ENCODE assay signal across 2 cellular contexts in genomic region chr1:184373155-184373554, GRCh38.
TF ChIP-seq lines count a peak whose summit lies in the region.

No MANE protein-coding gene starts in this region.

TF ChIP-seq in GM23338, 12 proteins besides CTCF, POLR2A, EP300 and RAD21:
- TF ChIP-seq CREB1 (CRISPR knock-in tag; IDR thresholded peaks at IDR 0.05; ENCODE audit: low read depth) = no peak
- TF ChIP-seq EZH2phosphoT487 (IDR thresholded peaks at IDR 0.05; ENCODE audit: unreplicated experiment) = no peak
- no peak for TF ChIP-seq ETS1 (IDR thresholded peaks at IDR 0.05)
- TF ChIP-seq JUNB (IDR thresholded peaks at IDR 0.05; ENCODE audit: unreplicated experiment) = no peak
- TF ChIP-seq ZNF114 (CRISPR knock-in tag; IDR thresholded peaks at IDR 0.05) = no peak
- TF ChIP-seq, protein P1, sequence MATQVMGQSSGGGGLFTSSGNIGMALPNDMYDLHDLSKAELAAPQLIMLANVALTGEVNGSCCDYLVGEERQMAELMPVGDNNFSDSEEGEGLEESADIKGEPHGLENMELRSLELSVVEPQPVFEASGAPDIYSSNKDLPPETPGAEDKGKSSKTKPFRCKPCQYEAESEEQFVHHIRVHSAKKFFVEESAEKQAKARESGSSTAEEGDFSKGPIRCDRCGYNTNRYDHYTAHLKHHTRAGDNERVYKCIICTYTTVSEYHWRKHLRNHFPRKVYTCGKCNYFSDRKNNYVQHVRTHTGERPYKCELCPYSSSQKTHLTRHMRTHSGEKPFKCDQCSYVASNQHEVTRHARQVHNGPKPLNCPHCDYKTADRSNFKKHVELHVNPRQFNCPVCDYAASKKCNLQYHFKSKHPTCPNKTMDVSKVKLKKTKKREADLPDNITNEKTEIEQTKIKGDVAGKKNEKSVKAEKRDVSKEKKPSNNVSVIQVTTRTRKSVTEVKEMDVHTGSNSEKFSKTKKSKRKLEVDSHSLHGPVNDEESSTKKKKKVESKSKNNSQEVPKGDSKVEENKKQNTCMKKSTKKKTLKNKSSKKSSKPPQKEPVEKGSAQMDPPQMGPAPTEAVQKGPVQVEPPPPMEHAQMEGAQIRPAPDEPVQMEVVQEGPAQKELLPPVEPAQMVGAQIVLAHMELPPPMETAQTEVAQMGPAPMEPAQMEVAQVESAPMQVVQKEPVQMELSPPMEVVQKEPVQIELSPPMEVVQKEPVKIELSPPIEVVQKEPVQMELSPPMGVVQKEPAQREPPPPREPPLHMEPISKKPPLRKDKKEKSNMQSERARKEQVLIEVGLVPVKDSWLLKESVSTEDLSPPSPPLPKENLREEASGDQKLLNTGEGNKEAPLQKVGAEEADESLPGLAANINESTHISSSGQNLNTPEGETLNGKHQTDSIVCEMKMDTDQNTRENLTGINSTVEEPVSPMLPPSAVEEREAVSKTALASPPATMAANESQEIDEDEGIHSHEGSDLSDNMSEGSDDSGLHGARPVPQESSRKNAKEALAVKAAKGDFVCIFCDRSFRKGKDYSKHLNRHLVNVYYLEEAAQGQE (IDR thresholded peaks at IDR 0.05; ENCODE audit: unreplicated experiment) = no peak
- TF ChIP-seq, protein P2, sequence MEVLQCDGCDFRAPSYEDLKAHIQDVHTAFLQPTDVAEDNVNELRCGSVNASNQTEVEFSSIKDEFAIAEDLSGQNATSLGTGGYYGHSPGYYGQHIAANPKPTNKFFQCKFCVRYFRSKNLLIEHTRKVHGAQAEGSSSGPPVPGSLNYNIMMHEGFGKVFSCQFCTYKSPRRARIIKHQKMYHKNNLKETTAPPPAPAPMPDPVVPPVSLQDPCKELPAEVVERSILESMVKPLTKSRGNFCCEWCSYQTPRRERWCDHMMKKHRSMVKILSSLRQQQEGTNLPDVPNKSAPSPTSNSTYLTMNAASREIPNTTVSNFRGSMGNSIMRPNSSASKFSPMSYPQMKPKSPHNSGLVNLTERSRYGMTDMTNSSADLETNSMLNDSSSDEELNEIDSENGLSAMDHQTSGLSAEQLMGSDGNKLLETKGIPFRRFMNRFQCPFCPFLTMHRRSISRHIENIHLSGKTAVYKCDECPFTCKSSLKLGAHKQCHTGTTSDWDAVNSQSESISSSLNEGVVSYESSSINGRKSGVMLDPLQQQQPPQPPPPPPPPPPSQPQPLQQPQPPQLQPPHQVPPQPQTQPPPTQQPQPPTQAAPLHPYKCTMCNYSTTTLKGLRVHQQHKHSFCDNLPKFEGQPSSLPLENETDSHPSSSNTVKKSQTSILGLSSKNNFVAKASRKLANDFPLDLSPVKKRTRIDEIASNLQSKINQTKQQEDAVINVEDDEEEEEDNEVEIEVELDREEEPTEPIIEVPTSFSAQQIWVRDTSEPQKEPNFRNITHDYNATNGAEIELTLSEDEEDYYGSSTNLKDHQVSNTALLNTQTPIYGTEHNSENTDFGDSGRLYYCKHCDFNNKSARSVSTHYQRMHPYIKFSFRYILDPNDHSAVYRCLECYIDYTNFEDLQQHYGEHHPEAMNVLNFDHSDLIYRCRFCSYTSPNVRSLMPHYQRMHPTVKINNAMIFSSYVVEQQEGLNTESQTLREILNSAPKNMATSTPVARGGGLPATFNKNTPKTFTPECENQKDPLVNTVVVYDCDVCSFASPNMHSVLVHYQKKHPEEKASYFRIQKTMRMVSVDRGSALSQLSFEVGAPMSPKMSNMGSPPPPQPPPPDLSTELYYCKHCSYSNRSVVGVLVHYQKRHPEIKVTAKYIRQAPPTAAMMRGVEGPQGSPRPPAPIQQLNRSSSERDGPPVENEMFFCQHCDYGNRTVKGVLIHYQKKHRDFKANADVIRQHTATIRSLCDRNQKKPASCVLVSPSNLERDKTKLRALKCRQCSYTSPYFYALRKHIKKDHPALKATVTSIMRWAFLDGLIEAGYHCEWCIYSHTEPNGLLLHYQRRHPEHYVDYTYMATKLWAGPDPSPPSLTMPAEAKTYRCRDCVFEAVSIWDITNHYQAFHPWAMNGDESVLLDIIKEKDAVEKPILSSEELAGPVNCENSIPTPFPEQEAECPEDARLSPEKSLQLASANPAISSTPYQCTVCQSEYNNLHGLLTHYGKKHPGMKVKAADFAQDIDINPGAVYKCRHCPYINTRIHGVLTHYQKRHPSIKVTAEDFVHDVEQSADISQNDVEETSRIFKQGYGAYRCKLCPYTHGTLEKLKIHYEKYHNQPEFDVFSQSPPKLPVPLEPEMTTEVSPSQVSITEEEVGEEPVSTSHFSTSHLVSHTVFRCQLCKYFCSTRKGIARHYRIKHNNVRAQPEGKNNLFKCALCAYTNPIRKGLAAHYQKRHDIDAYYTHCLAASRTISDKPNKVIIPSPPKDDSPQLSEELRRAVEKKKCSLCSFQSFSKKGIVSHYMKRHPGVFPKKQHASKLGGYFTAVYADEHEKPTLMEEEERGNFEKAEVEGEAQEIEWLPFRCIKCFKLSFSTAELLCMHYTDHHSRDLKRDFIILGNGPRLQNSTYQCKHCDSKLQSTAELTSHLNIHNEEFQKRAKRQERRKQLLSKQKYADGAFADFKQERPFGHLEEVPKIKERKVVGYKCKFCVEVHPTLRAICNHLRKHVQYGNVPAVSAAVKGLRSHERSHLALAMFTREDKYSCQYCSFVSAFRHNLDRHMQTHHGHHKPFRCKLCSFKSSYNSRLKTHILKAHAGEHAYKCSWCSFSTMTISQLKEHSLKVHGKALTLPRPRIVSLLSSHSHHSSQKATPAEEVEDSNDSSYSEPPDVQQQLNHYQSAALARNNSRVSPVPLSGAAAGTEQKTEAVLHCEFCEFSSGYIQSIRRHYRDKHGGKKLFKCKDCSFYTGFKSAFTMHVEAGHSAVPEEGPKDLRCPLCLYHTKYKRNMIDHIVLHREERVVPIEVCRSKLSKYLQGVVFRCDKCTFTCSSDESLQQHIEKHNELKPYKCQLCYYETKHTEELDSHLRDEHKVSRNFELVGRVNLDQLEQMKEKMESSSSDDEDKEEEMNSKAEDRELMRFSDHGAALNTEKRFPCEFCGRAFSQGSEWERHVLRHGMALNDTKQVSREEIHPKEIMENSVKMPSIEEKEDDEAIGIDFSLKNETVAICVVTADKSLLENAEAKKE (CRISPR knock-in tag; IDR thresholded peaks at IDR 0.05) = no peak
- TF ChIP-seq EZH2 (IDR thresholded peaks at IDR 0.05; ENCODE audit: low read depth, unreplicated experiment) = no peak
- no peak for TF ChIP-seq POLR2AphosphoS5 (IDR thresholded peaks at IDR 0.05; ENCODE audit: low read depth)
- no peak for TF ChIP-seq ZNF331 (CRISPR knock-in tag; IDR thresholded peaks at IDR 0.05; ENCODE audit: low read depth)
- TF ChIP-seq STAT1 (IDR thresholded peaks at IDR 0.05; ENCODE audit: unreplicated experiment) = no peak
- TF ChIP-seq NANOG (IDR thresholded peaks at IDR 0.05; ENCODE audit: borderline replicate concordance) = no peak

TF ChIP-seq in H1, 55 proteins besides CTCF, POLR2A, EP300 and RAD21:
- no peak for TF ChIP-seq RXRA (IDR thresholded peaks at IDR 0.05; ENCODE audit: insufficient read depth, low read depth, low read length)
- no peak for TF ChIP-seq TEAD4 (IDR thresholded peaks at IDR 0.05; ENCODE audit: low read depth, low read length)
- TF ChIP-seq CBX8 (IDR thresholded peaks at IDR 0.05; ENCODE audit: borderline replicate concordance, low read depth, low read length) = no peak
- no peak for TF ChIP-seq SAP30 (IDR thresholded peaks at IDR 0.05; ENCODE audit: insufficient read depth, insufficient replicate concordance, low read length)
- no peak for TF ChIP-seq SP2 (IDR thresholded peaks at IDR 0.05; ENCODE audit: low read length)
- TF ChIP-seq BACH1 (IDR thresholded peaks at IDR 0.05; ENCODE audit: low read length) = no peak
- no peak for TF ChIP-seq RNF2 (IDR thresholded peaks at IDR 0.05; ENCODE audit: borderline replicate concordance, low read depth, low read length, missing control alignments, poor library complexity, severe bottlenecking)
- TF ChIP-seq SRF (IDR thresholded peaks at IDR 0.05; ENCODE audit: low read depth, low read length) = no peak
- TF ChIP-seq TCF12 (IDR thresholded peaks at IDR 0.05; ENCODE audit: low read depth, low read length) = no peak
- no peak for TF ChIP-seq CTBP2 (IDR thresholded peaks at IDR 0.05; ENCODE audit: borderline replicate concordance, insufficient read depth, insufficient read length, low read length)
- no peak for TF ChIP-seq EZH2 (IDR thresholded peaks at IDR 0.05; ENCODE audit: low read depth, low read length, severe bottlenecking)
- TF ChIP-seq RBBP5 (IDR thresholded peaks at IDR 0.05; ENCODE audit: borderline replicate concordance, low read depth, low read length) = no peak
TF ChIP-seq in H1: peak in this region for 0.
